11 cellular contexts compared by ENCODE assay signal in genomic region chr1:117171900-117172501, GRCh38. TPM values are rescaled to one million over a fixed set of nuclear protein-coding genes. Genes with fewer than 3 reads are reported as not detected.
DNase-seq lines count a peak whose midpoint lies in the region; ATAC-seq and TF ChIP-seq lines count a peak whose summit lies in the region.
"Had no signal": no experiment of that assay in that cellular context is flagged by ENCODE, and none has a peak within 500 bp of the region (broad histone marks: within the 10 kb centered on the region; RNA-seq: fewer than 3 reads in every experiment).

No MANE protein-coding gene starts in this region.

- no peak overlapping the region for H3K9ac ChIP-seq in colonic mucosa (ENCODE audit: low read depth in 2 of 2, low read length in 2 of 2)

- H3K9me3 ChIP-seq in colonic mucosa (no peaks in the 10 kb centered on the region), A673 (ENCODE audit: low read depth, low read length, poor library complexity, severe bottlenecking) (no peaks in the 10 kb centered on the region)

- ATAC-seq in left cardiac atrium: peak; percentile 94 to 96
- no peak for ATAC-seq in HG02852 (IDR thresholded peaks at IDR 0.05; ENCODE audit: unreplicated experiment)
- ATAC-seq: stimulated activated naive CD8-positive, alpha-beta T cell treated with anti-CD3 and anti-CD28 coated beads, Interleukin-15, Interleukin-2, amounts not matched to agents 100 U/mL and 50 U/mL, for 24 hours had no signal

- no peaks in the 10 kb centered on the region for H3K36me3 ChIP-seq in colonic mucosa
- no peaks in the 10 kb centered on the region for H3K36me3 ChIP-seq in A673 (ENCODE audit: insufficient read depth, low read length, poor library complexity, severe bottlenecking)

- H3K27ac ChIP-seq in colonic mucosa: no peak overlapping the region
- H3K27ac ChIP-seq in A673 (ENCODE audit: low read depth, low read length, poor library complexity, severe bottlenecking): no peak overlapping the region

- BruUV-seq in A673 (replicated peaks; lab: Mats Ljungman, UMichigan): no TSS peak

- H3K4me3 ChIP-seq in astrocyte of the cerebellum (ENCODE audit: low read depth, low read length): no peak overlapping the region
- no peak overlapping the region for H3K4me3 ChIP-seq in colonic mucosa
- no peak overlapping the region for H3K4me3 ChIP-seq in A673 (ENCODE audit: low read depth, low read length, poor library complexity, severe bottlenecking)

- H3K27me3 ChIP-seq in colonic mucosa: no peaks in the 10 kb centered on the region
- H3K27me3 ChIP-seq in A673 (replicated peaks; ENCODE audit: insufficient read depth, low read depth, low read length, poor library complexity): no peaks in the 10 kb centered on the region

- TF ChIP-seq CTCF in astrocyte of the cerebellum (IDR thresholded peaks at IDR 0.05; ENCODE audit: low read depth, low read length, missing control alignments): no peak
- TF ChIP-seq CTCF in colonic mucosa (IDR thresholded peaks at IDR 0.05): no peak
- TF ChIP-seq CTCF in A673 (conservative IDR thresholded peaks at IDR 0.05; ENCODE audit: low read depth, low read length): no peak

- H3K4me1 ChIP-seq in colonic mucosa (no peaks in the 10 kb centered on the region), A673 (ENCODE audit: insufficient read depth, low read length, poor library complexity, severe bottlenecking) (no peaks in the 10 kb centered on the region)

- CTCF ChIA-PET in A673 (lab: Charles Lee): no interaction called here

- intact Hi-C loops in left cardiac atrium (cut with DNase I) (no loop called here), colonic mucosa (cut with DNase I) (no loop called here), A673 (cut with micrococcal nuclease; ENCODE audit: unreplicated experiment) (no loop called here)

- peak; percentile 77 for DNase-seq in HPDE6-E6E7 (ENCODE audit: extremely low spot score)
- DNase-seq in astrocyte of the cerebellum (ENCODE audit: low read depth): peak; percentile 84
- peak; percentile 78 for DNase-seq in left cardiac atrium
- DNase-seq in renal cortical epithelial cell (ENCODE audit: low read depth): peak; percentile 98
- no peak for DNase-seq in colonic mucosa
- DNase-seq in A673 (ENCODE audit: low spot score): no peak
- no peak for DNase-seq in activated CD8-positive, alpha-beta memory T cell treated with anti-CD3 and anti-CD28 coated beads for 24 hours
- DNase-seq: activated T-cell treated with anti-CD3 and anti-CD28 coated beads, Interleukin-2, amount 50 U/mL, for 48 hours; NCI-H2107; stimulated activated naive CD8-positive, alpha-beta T cell treated with anti-CD3 and anti-CD28 coated beads, Interleukin-15, Interleukin-2, amounts not matched to agents 100 U/mL and 50 U/mL, for 24 hours had no signal

- in situ Hi-C loops in astrocyte of the cerebellum (cut with HindIII; ENCODE audit: low sequenced_read_pairs): no loop called here

- POLR2A ChIA-PET in A673 (lab: Charles Lee; ENCODE audit: low non-redundant PET): interaction anchor here (0.6 kb wide), 1 partner anchor 9 kb away, joined by 3 read pairs; no protein-coding TSS in a partner anchor

RNA-seq across cellular contexts. Expression of gene VTCN1, which starts 38.7 kb away (rescaled TPM):
- total RNA-seq in left cardiac atrium (not detected), renal cortical epithelial cell (16.3 and 19.9 TPM in 2 replicates), colonic mucosa (not detected), A673 (2021) (not detected in 2 replicates)

RNA-seq across cellular contexts. Expression of gene TRIM45, which starts 50.5 kb away (rescaled TPM):
- total RNA-seq in left cardiac atrium: 10 to 100 TPM in 1 of 2 donors, 1 to 10 TPM in 1; 8.2 to 14.3 TPM
- total RNA-seq in renal cortical epithelial cell: 1.2 and 7.1 TPM in 2 replicates
- 1 to 10 TPM; 1.2 to 4.1 TPM for total RNA-seq in colonic mucosa
- 3.2 and 6.7 TPM in 2 replicates for total RNA-seq in A673 (2021)

Comparison
In these comparisons a context has a peak if more than half of its experiments do, and no peak if none do; other contexts are left out.
1. DNase-seq: peak in HPDE6-E6E7 (single experiment), astrocyte of the cerebellum (single experiment), left cardiac atrium (single experiment) and renal cortical epithelial cell (single experiment); none in colonic mucosa (single experiment), A673 (single experiment) and activated CD8-positive, alpha-beta memory T cell treated with anti-CD3 and anti-CD28 coated beads for 24 hours (single experiment).
2. RNA of gene VTCN1, which starts 38.7 kb away (total RNA-seq): 16.3 to 19.9 TPM in renal cortical epithelial cell; not detected in colonic mucosa, not detected in left cardiac atrium and not detected in A673; every median in the first group is over 10 times any median in the second.